ENCODE assay signal across 8 cellular contexts in the genomic region with DNA sequence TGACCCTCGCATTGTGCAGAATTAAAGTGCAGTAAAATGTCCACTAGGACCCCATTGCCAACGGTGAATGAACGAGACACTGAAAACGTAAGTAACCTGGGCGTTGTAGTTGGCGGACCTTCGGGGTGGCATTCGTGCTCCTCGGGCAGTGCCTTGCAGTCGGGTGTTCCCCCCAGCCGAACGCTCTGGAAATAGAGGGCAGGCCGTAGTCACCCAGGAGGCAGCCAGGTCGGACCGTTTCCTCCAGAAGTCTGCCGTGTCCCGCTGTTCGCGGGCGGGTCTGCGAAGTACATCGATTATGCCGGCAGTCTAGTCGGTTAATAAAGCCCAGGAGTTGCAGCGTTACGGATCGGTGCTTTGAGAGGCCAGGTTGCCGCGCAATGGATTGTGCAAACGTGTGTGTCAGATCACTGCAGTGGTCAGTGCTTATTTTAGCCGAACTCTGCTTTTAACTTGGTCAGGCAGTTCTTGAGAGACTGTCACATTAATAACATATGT. TPM values are rescaled to one million over a fixed set of nuclear protein-coding genes. Genes with fewer than 3 reads are reported as not detected.
DNase-seq lines count a peak whose midpoint lies in the region; ATAC-seq and TF ChIP-seq lines count a peak whose summit lies in the region.

No MANE protein-coding gene starts in this region.

- H3K9me3 ChIP-seq in ES-I3 (ENCODE audit: control insufficient read depth, insufficient read depth, low read length) = no peaks in the 10 kb centered on the region
- H3K9me3 ChIP-seq in Panc1 (ENCODE audit: control insufficient read depth, insufficient read depth, low read depth, low read length) = no peaks in the 10 kb centered on the region
- H3K9me3 ChIP-seq in adipocyte (ENCODE audit: control insufficient read depth, low read length) = no peaks in the 10 kb centered on the region
- no peaks in the 10 kb centered on the region for H3K9me3 ChIP-seq in right cardiac atrium (ENCODE audit: control insufficient read depth, low read length)
- H3K9me3 ChIP-seq in sigmoid colon = no peaks in the 10 kb centered on the region

- intact Hi-C loops in Panc1 (cut with micrococcal nuclease; ENCODE audit: unreplicated experiment) = no loop called here
- intact Hi-C loops in right cardiac atrium (cut with DNase I) = no loop called here
- intact Hi-C loops in sigmoid colon (cut with DNase I) = loop anchor here (1.0 kb wide), 1 partner anchor 52 kb away; a partner anchor contains a TSS

- TF ChIP-seq POLR2A in sigmoid colon (IDR thresholded peaks at IDR 0.05) = no peak

- H3K27ac ChIP-seq in Panc1 (ENCODE audit: low read length) (peak overlapping the region; percentile 75), right cardiac atrium (ENCODE audit: low read length) (peak overlapping the region; percentile 95), sigmoid colon (peak overlapping the region; percentile 95 to 99 (median 98))

- ATAC-seq in HG02588 (IDR thresholded peaks at IDR 0.05; ENCODE audit: unreplicated experiment) (peak; percentile 1), Panc1 (no peak), right cardiac atrium (peak; percentile 2 to 11)

- CTCF ChIA-PET in Panc1 (lab: Charles Lee) = no interaction called here

- in situ Hi-C loops in Panc1 (cut with HindIII; ENCODE audit: low pct_unique_long_range_greater_than_20kb, low sequenced_read_pairs) = no loop called here

- POLR2A ChIA-PET in Panc1 (lab: Charles Lee) = no interaction called here

- peak overlapping the region; percentile 88 for H3K9ac ChIP-seq in ES-I3 (ENCODE audit: low read depth, low read length)
- peak overlapping the region; percentile 98 for H3K9ac ChIP-seq in adipocyte (ENCODE audit: low read length)

- no peak for TF ChIP-seq CTCF in Panc1 (IDR thresholded peaks at IDR 0.05)
- TF ChIP-seq CTCF in sigmoid colon (IDR thresholded peaks at IDR 0.05) = no peak

- DNase-seq in Panc1 (ENCODE audit: low read depth, low spot score) (no peak), adipocyte (ENCODE audit: low read depth) (peak; percentile 78), right cardiac atrium (peak; percentile 32 to 74 (median 61)), sigmoid colon (peak; percentile 68), GOT3 (lab: John Stamatoyannopoulos, UW) (no peak), NCI-H128 (lab: John Stamatoyannopoulos, UW; ENCODE audit: unreplicated experiment) (no peak)

- H3K27me3 ChIP-seq in Panc1 (ENCODE audit: control insufficient read depth, insufficient read depth, low read length) (no peaks in the 10 kb centered on the region), adipocyte (replicated peaks; ENCODE audit: control insufficient read depth, insufficient read depth, low read length) (no peaks in the 10 kb centered on the region), right cardiac atrium (ENCODE audit: control insufficient read depth, insufficient read depth) (no peaks in the 10 kb centered on the region), sigmoid colon (no peaks in the 10 kb centered on the region)

- no peaks in the 10 kb centered on the region for H3K36me3 ChIP-seq in ES-I3 (ENCODE audit: insufficient read depth, low read length)
- peaks cover 5% of the 10 kb centered on the region; the same call in 1 of the 2 replicates for H3K36me3 ChIP-seq in Panc1 (ENCODE audit: control insufficient read depth, insufficient read depth, low read length)
- no peaks in the 10 kb centered on the region for H3K36me3 ChIP-seq in adipocyte (ENCODE audit: control insufficient read depth, insufficient read depth, low read length, severe bottlenecking)
- H3K36me3 ChIP-seq in sigmoid colon = no peaks in the 10 kb centered on the region

- BruUV-seq in Panc1 (replicated peaks; lab: Mats Ljungman, UMichigan) = no TSS peak

- H3K4me1 ChIP-seq in ES-I3 (ENCODE audit: insufficient read depth, low read length) = peaks cover 6% of the 10 kb centered on the region; the same call in 1 of the 2 replicates
- H3K4me1 ChIP-seq in Panc1 (ENCODE audit: control insufficient read depth, insufficient read depth, low read length) = peaks cover 8% of the 10 kb centered on the region
- H3K4me1 ChIP-seq in adipocyte (ENCODE audit: control insufficient read depth, insufficient read depth, low read length) = peaks cover 27% of the 10 kb centered on the region
- peaks cover 1% of the 10 kb centered on the region for H3K4me1 ChIP-seq in right cardiac atrium (ENCODE audit: control insufficient read depth, insufficient read depth, low read length)
- peaks cover 0 to 43% (median 41%) of the 10 kb centered on the region in 4 donors for H3K4me1 ChIP-seq in sigmoid colon

- no peak for TF ChIP-seq EP300 in sigmoid colon (IDR thresholded peaks at IDR 0.05)

- H3K4me3 ChIP-seq in Panc1 (ENCODE audit: low read depth in 2 of 2, low read length in 2 of 2) (peak overlapping the region; percentile 78 to 89), adipocyte (ENCODE audit: low read length) (peak overlapping the region; percentile 99), right cardiac atrium (ENCODE audit: low read length) (peak overlapping the region; percentile 82), sigmoid colon (peak overlapping the region; percentile 81 to 100 (median 92))

- WGBS in right cardiac atrium = under 1% methylated on average over 31 of the region's 31 CpGs
- 0% methylated on average over 31 of the region's 31 CpGs for WGBS in sigmoid colon, 2 donors

RNA-seq across cellular contexts. Expression of a gene that starts 0.8 kb away (rescaled TPM):
- total RNA-seq in Panc1 (2021; ENCODE audit: unreplicated experiment) = 56.1 TPM
- polyA plus RNA-seq in Panc1 (2012; ENCODE audit: insufficient read length) = 53.3 TPM
- 100 to 1,000 TPM in 1 of 4 donors, 10 to 100 TPM in 3; 85.6 to 105 (median 96.0) TPM for total RNA-seq in right cardiac atrium
- 79.4 TPM for polyA plus RNA-seq in right cardiac atrium
- 100 to 1,000 TPM in 2 of 4 donors, 10 to 100 TPM in 2; 66.7 to 104 (median 87.0) TPM for total RNA-seq in sigmoid colon
- polyA plus RNA-seq in sigmoid colon = 10 to 100 TPM; 21.6 to 41.8 (median 25.4) TPM

RNA-seq across cellular contexts. Expression of a gene that starts 52.0 kb away (rescaled TPM):
- total RNA-seq in Panc1 (2021; ENCODE audit: unreplicated experiment) = 238 TPM
- 91.2 TPM for polyA plus RNA-seq in Panc1 (2012; ENCODE audit: insufficient read length)
- 100 to 1,000 TPM; 224 to 275 (median 253) TPM for total RNA-seq in right cardiac atrium
- 77.4 TPM for polyA plus RNA-seq in right cardiac atrium
- 100 to 1,000 TPM; 170 to 305 (median 215) TPM for total RNA-seq in sigmoid colon
- polyA plus RNA-seq in sigmoid colon = 100 to 1,000 TPM in 1 of 3 donors, 10 to 100 TPM in 2; 70.3 to 138 (median 87.2) TPM

Comparison
In these comparisons a context has a peak if more than half of its experiments do, and no peak if none do; other contexts are left out.
1. DNase-seq: peak in adipocyte (single experiment), right cardiac atrium (3 of 3) and sigmoid colon (single experiment); none in Panc1 (single experiment), GOT3 (single experiment) and NCI-H128 (single experiment).
2. Peak in every context shown above with its lines, with median percentiles within 50 percentile points of each other: H3K27ac ChIP-seq and H3K4me3 ChIP-seq.